ENCODE assay signal across 23 cellular contexts in genomic region chr7:70700055-70700934, GRCh38.
DNase-seq lines count a peak whose midpoint lies in the region; TF ChIP-seq lines count a peak whose summit lies in the region.
"Had no signal": no experiment of that assay in that cellular context is flagged by ENCODE, and none has a peak within 500 bp of the region (broad histone marks: within the 10 kb centered on the region; RNA-seq: fewer than 3 reads in every experiment).

No MANE protein-coding gene starts in this region.

- peak overlapping the region; percentile 65 for H3K27ac ChIP-seq in VCaP
- H3K27ac ChIP-seq: 22Rv1, C4-2B, sigmoid colon had no signal

- no peaks in the 10 kb centered on the region for H3K36me3 Mint-ChIP-seq in activated T-helper 1 cell treated with anti-CD3 and anti-CD28 coated beads, Interleukin-12 subunit alpha, Interleukin-12 subunit beta, Interleukin-2, Interleukin-4 antibody, amounts not matched to agents 30 ng/mL and 10 ng/mL and 1 ng/mL, durations not matched to agents 14 hours and 24 hours and 36 hours (ENCODE audit: low read depth)
- H3K36me3 Mint-ChIP-seq: activated naive CD4-positive, alpha-beta T cell treated with anti-CD3 and anti-CD28 coated beads, Interleukin-2, amount 50 U/mL, for 72 hours had no signal

- peaks cover 30% of the 10 kb centered on the region for H3K27me3 Mint-ChIP-seq in activated T-helper 1 cell treated with anti-CD3 and anti-CD28 coated beads, Interleukin-12 subunit alpha, Interleukin-12 subunit beta, Interleukin-2, Interleukin-4 antibody, amounts not matched to agents 30 ng/mL and 10 ng/mL and 1 ng/mL, durations not matched to agents 14 hours and 24 hours and 36 hours (ENCODE audit: insufficient read depth)

- no peak overlapping the region for H3K27ac Mint-ChIP-seq in activated T-helper 1 cell treated with anti-CD3 and anti-CD28 coated beads, Interleukin-12 subunit alpha, Interleukin-12 subunit beta, Interleukin-2, Interleukin-4 antibody, amounts not matched to agents 30 ng/mL and 10 ng/mL and 1 ng/mL, durations not matched to agents 14 hours and 24 hours and 36 hours
- H3K27ac Mint-ChIP-seq: activated naive CD4-positive, alpha-beta T cell treated with anti-CD3 and anti-CD28 coated beads, Interleukin-2, amount 50 U/mL, for 72 hours; brain; dendritic cell treated with granulocyte-macrophage colony-stimulating factor and Interleukin-4, amounts not matched to agents 40 ng/mL and 50 ng/mL, for 4 days; HFFc6 had no signal

- peaks cover 7% of the 10 kb centered on the region for H3K4me1 Mint-ChIP-seq in activated T-helper 1 cell treated with anti-CD3 and anti-CD28 coated beads, Interleukin-12 subunit alpha, Interleukin-12 subunit beta, Interleukin-2, Interleukin-4 antibody, amounts not matched to agents 30 ng/mL and 10 ng/mL and 1 ng/mL, durations not matched to agents 14 hours and 24 hours and 36 hours (ENCODE audit: low read depth)
- H3K4me1 Mint-ChIP-seq: brain had no signal

- intact Hi-C loops in activated T-helper 1 cell treated with anti-CD3 and anti-CD28 coated beads, Interleukin-12 subunit alpha, Interleukin-12 subunit beta, Interleukin-2, Interleukin-4 antibody, amounts not matched to agents 30 ng/mL and 10 ng/mL and 1 ng/mL, durations not matched to agents 14 hours and 24 hours and 36 hours (cut with micrococcal nuclease): no loop called here

- TF ChIP-seq CTCF in VCaP (conservative IDR thresholded peaks at IDR 0.05): no peak

- DNase-seq in DMS153 (lab: John Stamatoyannopoulos, UW): peak; percentile 62
- no peak for DNase-seq in DMS153 treated with DMSO at 0.1 percent for 48 hours (lab: John Stamatoyannopoulos, UW; ENCODE audit: unreplicated experiment)
- peak; percentile 85 for DNase-seq in NCI-H146 treated with DMSO at 0.1 percent for 48 hours (lab: John Stamatoyannopoulos, UW; ENCODE audit: unreplicated experiment)
- DNase-seq in iPS-NIHi7 (ENCODE audit: extremely low spot score): peak; percentile 35
- DNase-seq in activated naive CD4-positive, alpha-beta T cell treated with anti-CD3 and anti-CD28 coated beads, Interleukin-2, amount 50 U/mL, for 16 hours: no peak
- no peak for DNase-seq in activated T-helper 1 cell treated with anti-CD3 and anti-CD28 coated beads, Interleukin-12 subunit alpha, Interleukin-12 subunit beta, Interleukin-2, Interleukin-4 antibody, amounts not matched to agents 30 ng/mL and 10 ng/mL and 1 ng/mL, durations not matched to agents 14 hours and 24 hours and 36 hours (ENCODE audit: low spot score)
- DNase-seq in activated CD4-positive, alpha-beta T cell treated with anti-CD3 and anti-CD28 coated beads, Interleukin-2, amount 50 U/mL, for 48 hours: no peak
- DNase-seq: activated CD4-positive, alpha-beta T cell treated with anti-CD3 and anti-CD28 coated beads for 48 hours; activated T-cell treated with anti-CD3 and anti-CD28 coated beads, Interleukin-2, amount 50 U/mL, for 1 hour; glutamatergic neuron; HFFc6; left cardiac atrium; NCI-H1694 treated with DMSO at 0.1 percent for 48 hours; SHP77 treated with DMSO at 0.1 percent for 48 hours; sigmoid colon; stimulated activated CD4-positive, alpha-beta T cell treated with anti-CD3 and anti-CD28 coated beads, Interleukin-2, amount 100 ng/mL, for 24 hours; T-helper 9 cell had no signal

- no peaks in the 10 kb centered on the region for H3K9me3 Mint-ChIP-seq in activated T-helper 1 cell treated with anti-CD3 and anti-CD28 coated beads, Interleukin-12 subunit alpha, Interleukin-12 subunit beta, Interleukin-2, Interleukin-4 antibody, amounts not matched to agents 30 ng/mL and 10 ng/mL and 1 ng/mL, durations not matched to agents 14 hours and 24 hours and 36 hours
- H3K9me3 Mint-ChIP-seq: activated naive CD4-positive, alpha-beta T cell treated with anti-CD3 and anti-CD28 coated beads, Interleukin-2, amount 50 U/mL, for 72 hours; dendritic cell treated with granulocyte-macrophage colony-stimulating factor and Interleukin-4, amounts not matched to agents 40 ng/mL and 50 ng/mL, for 4 days; HFFc6 had no signal

- no peak overlapping the region for H3K4me3 Mint-ChIP-seq in activated T-helper 1 cell treated with anti-CD3 and anti-CD28 coated beads, Interleukin-12 subunit alpha, Interleukin-12 subunit beta, Interleukin-2, Interleukin-4 antibody, amounts not matched to agents 30 ng/mL and 10 ng/mL and 1 ng/mL, durations not matched to agents 14 hours and 24 hours and 36 hours
- H3K4me3 Mint-ChIP-seq: brain; dendritic cell treated with granulocyte-macrophage colony-stimulating factor and Interleukin-4, amounts not matched to agents 40 ng/mL and 50 ng/mL, for 4 days; HFFc6 had no signal

Comparison
In these comparisons a context has a peak if more than half of its experiments do, and no peak if none do; other contexts are left out.
1. DNase-seq: peak in DMS153 (single experiment), NCI-H146 treated with DMSO at 0.1 percent for 48 hours (single experiment) and iPS-NIHi7 (single experiment); none in DMS153 treated with DMSO at 0.1 percent for 48 hours (single experiment), activated naive CD4-positive, alpha-beta T cell treated with anti-CD3 and anti-CD28 coated beads, Interleukin-2, amount 50 U/mL, for 16 hours (single experiment), activated T-helper 1 cell treated with anti-CD3 and anti-CD28 coated beads, Interleukin-12 subunit alpha, Interleukin-12 subunit beta, Interleukin-2, Interleukin-4 antibody, amounts not matched to agents 30 ng/mL and 10 ng/mL and 1 ng/mL, durations not matched to agents 14 hours and 24 hours and 36 hours (single experiment) and activated CD4-positive, alpha-beta T cell treated with anti-CD3 and anti-CD28 coated beads, Interleukin-2, amount 50 U/mL, for 48 hours (0 of 2).